In the genomic region with DNA sequence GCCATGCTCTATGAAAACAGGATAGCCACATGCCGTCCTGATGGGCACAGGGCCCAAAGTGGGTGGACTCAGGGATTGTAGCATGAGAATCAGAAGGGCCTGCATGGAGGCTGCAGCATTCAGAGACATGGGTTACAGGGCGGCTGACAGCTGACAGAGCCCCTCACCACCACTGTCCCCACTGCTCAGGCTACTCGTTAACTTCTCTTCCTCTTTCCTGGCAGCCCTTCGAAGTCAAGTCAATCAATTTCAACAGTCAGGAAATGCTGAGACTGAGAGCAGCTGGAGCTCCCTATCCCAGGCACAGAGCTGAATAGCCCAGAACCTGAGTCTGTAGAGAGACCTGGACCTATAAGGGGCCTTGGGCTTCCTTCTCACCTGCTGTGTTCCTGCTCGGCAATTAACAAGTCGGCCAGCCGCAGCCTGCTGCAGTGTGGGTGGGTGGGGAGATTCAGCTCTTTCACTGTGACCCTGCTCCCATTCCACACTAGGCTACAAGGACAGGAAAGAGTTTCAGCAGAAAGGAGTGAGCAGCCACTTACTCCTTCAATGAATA, we compare ENCODE assay signal across 29 cellular contexts.
DNase-seq lines count a peak whose midpoint lies in the region; ATAC-seq, FAIRE-seq and TF ChIP-seq lines count a peak whose summit lies in the region.
"Had no signal": no experiment of that assay in that cellular context is flagged by ENCODE, and none has a peak within 500 bp of the region (broad histone marks: within the 10 kb centered on the region; RNA-seq: fewer than 3 reads in every experiment).

No MANE protein-coding gene starts in this region.

- WGBS in endodermal cell (ENCODE audit: insufficient coverage in 1 of 2, insufficient read length in 1 of 2), 2 experiments: 72 to 87% methylated on average over 3 to 7 of the region's 7 CpGs

- H3K9ac ChIP-seq in endodermal cell (ENCODE audit: extremely low read depth, low read length, poor library complexity, severe bottlenecking): no peak overlapping the region
- H3K9ac ChIP-seq: parathyroid adenoma had no signal

- H3K4me1 ChIP-seq in endodermal cell (ENCODE audit: control insufficient read depth, insufficient read depth, low read length): peaks cover 4% of the 10 kb centered on the region
- H3K4me1 ChIP-seq: parathyroid adenoma, sigmoid colon had no signal

- peaks cover 47% of the 10 kb centered on the region for H3K27me3 ChIP-seq in endodermal cell (ENCODE audit: control insufficient read depth, insufficient read depth, low read length, poor library complexity, severe bottlenecking)
- H3K27me3 ChIP-seq: heart right ventricle, sigmoid colon had no signal

- H3K36me3 ChIP-seq in endodermal cell (ENCODE audit: control insufficient read depth, insufficient read depth, low read length): no peaks in the 10 kb centered on the region
- H3K36me3 ChIP-seq: heart right ventricle, sigmoid colon had no signal

- H3K27ac Mint-ChIP-seq in endodermal cell: no peak overlapping the region
- H3K27ac Mint-ChIP-seq: activated naive CD4-positive, alpha-beta T cell treated with anti-CD3 and anti-CD28 coated beads, Interleukin-2, amount 50 U/mL, for 24 hours; T-cell had no signal

- FAIRE-seq in GM19239 (lab: Jason Lieb, UNC): peak; percentile 60
- FAIRE-seq: D721Med, HTR-8/SVneo, urothelium cell line had no signal

- no peak overlapping the region for H3K4me3 ChIP-seq in endodermal cell (ENCODE audit: low read length)
- H3K4me3 ChIP-seq: heart right ventricle, sigmoid colon had no signal

- H3K36me3 Mint-ChIP-seq in endodermal cell (ENCODE audit: low read depth): no peaks in the 10 kb centered on the region
- H3K36me3 Mint-ChIP-seq: activated naive CD4-positive, alpha-beta T cell treated with anti-CD3 and anti-CD28 coated beads, Interleukin-2, amount 50 U/mL, for 24 hours; natural killer cell; T-cell had no signal

- H3K4me1 Mint-ChIP-seq in endodermal cell: peaks cover 12% of the 10 kb centered on the region
- H3K4me1 Mint-ChIP-seq: activated naive CD4-positive, alpha-beta T cell treated with anti-CD3 and anti-CD28 coated beads, Interleukin-2, amount 50 U/mL, for 24 hours; natural killer cell had no signal

- no peak for TF ChIP-seq CTCF in endodermal cell (conservative IDR thresholded peaks at IDR 0.05)

- H3K4me3 Mint-ChIP-seq in endodermal cell: no peak overlapping the region
- H3K4me3 Mint-ChIP-seq: activated naive CD4-positive, alpha-beta T cell treated with anti-CD3 and anti-CD28 coated beads, Interleukin-2, amount 50 U/mL, for 24 hours; activated T-helper 1 cell treated with anti-CD3 and anti-CD28 coated beads, Interleukin-12 subunit alpha, Interleukin-12 subunit beta, Interleukin-2, Interleukin-4 antibody, amounts not matched to agents 30 ng/mL and 10 ng/mL and 1 ng/mL, durations not matched to agents 14 hours and 24 hours and 36 hours; natural killer cell; T-cell had no signal

- H3K9me3 ChIP-seq in endodermal cell (ENCODE audit: control insufficient read depth, low read length): no peaks in the 10 kb centered on the region
- H3K9me3 ChIP-seq: heart right ventricle, sigmoid colon had no signal

- peaks cover 43% of the 10 kb centered on the region for H3K27me3 Mint-ChIP-seq in endodermal cell (ENCODE audit: insufficient read depth)
- H3K27me3 Mint-ChIP-seq: activated naive CD4-positive, alpha-beta T cell treated with anti-CD3 and anti-CD28 coated beads, Interleukin-2, amount 50 U/mL, for 24 hours; T-cell had no signal

- ATAC-seq in HG02885 (IDR thresholded peaks at IDR 0.05; ENCODE audit: poor library complexity, unreplicated experiment) (no peak), GM18498 (IDR thresholded peaks at IDR 0.05; ENCODE audit: unreplicated experiment) (no peak), GM21360 (IDR thresholded peaks at IDR 0.05; ENCODE audit: unreplicated experiment) (no peak)
- ATAC-seq: heart right ventricle, left ventricle myocardium superior, natural killer cell, T-cell had no signal

- DNase-seq in Ammon's horn (ENCODE audit: low spot score) (peak; percentile 5), GM19239 (ENCODE audit: insufficient read length, low spot score) (no peak), NOMO-1 treated with DMSO at 0.1 percent for 48 hours (lab: John Stamatoyannopoulos, UW; ENCODE audit: unreplicated experiment) (peak; percentile 49), endodermal cell (peak; percentile 84)
- DNase-seq in activated CD8-positive, alpha-beta memory T cell treated with anti-CD3 and anti-CD28 coated beads for 24 hours: no peak
- DNase-seq: activated CD4-positive, alpha-beta T cell treated with anti-CD3 and anti-CD28 coated beads for 48 hours; anterior cingulate cortex; central memory CD4-positive, alpha-beta T cell; EL; heart right ventricle; Karpas-422; left ventricle myocardium superior; midbrain; natural killer cell; NCI-H524 treated with DMSO at 0.1 percent for 48 hours; SHP77 treated with DMSO at 0.1 percent for 48 hours; sigmoid colon; substantia nigra; T-cell had no signal

- H3K27ac ChIP-seq in endodermal cell (ENCODE audit: low read depth, low read length): no peak overlapping the region
- H3K27ac ChIP-seq: C4-2B, heart right ventricle, parathyroid adenoma, sigmoid colon had no signal

- H3K9me3 Mint-ChIP-seq in endodermal cell: no peaks in the 10 kb centered on the region
- H3K9me3 Mint-ChIP-seq: activated naive CD4-positive, alpha-beta T cell treated with anti-CD3 and anti-CD28 coated beads, Interleukin-2, amount 50 U/mL, for 24 hours; activated T-helper 1 cell treated with anti-CD3 and anti-CD28 coated beads, Interleukin-12 subunit alpha, Interleukin-12 subunit beta, Interleukin-2, Interleukin-4 antibody, amounts not matched to agents 30 ng/mL and 10 ng/mL and 1 ng/mL, durations not matched to agents 14 hours and 24 hours and 36 hours; natural killer cell; T-cell had no signal

Comparison
In these comparisons a context has a peak if more than half of its experiments do, and no peak if none do; other contexts are left out.
1. DNase-seq: peak in Ammon's horn (single experiment), NOMO-1 treated with DMSO at 0.1 percent for 48 hours (single experiment) and endodermal cell (single experiment); none in GM19239 (single experiment) and activated CD8-positive, alpha-beta memory T cell treated with anti-CD3 and anti-CD28 coated beads for 24 hours (single experiment).